ENCODE assay signal across 19 cellular contexts in genomic region chr9:134466869-134467616, GRCh38.
DNase-seq lines count a peak whose midpoint lies in the region; ATAC-seq and TF ChIP-seq lines count a peak whose summit lies in the region.
"Had no signal": no experiment of that assay in that cellular context is flagged by ENCODE, and none has a peak within 500 bp of the region (broad histone marks: within the 10 kb centered on the region; RNA-seq: fewer than 3 reads in every experiment).

No MANE protein-coding gene starts in this region.

- H3K4me3 Mint-ChIP-seq in endodermal cell, result no peak overlapping the region
- no peak overlapping the region for H3K4me3 Mint-ChIP-seq in nephron progenitor cell
- no peak overlapping the region for H3K4me3 Mint-ChIP-seq in natural killer cell treated with Interleukin-12 subunit alpha and Interleukin-12 subunit beta and Interleukin-15 and Interleukin-18, amount 100 ng/mL, for 72 hours
- H3K4me3 Mint-ChIP-seq: B cell; CD4-positive, CD25-positive, alpha-beta regulatory T cell; T-helper 1 cell treated with Interleukin-12 subunit alpha and Interleukin-12 subunit beta and Interleukin-4 antibody, amounts not matched to agents 30 μg/mL and 1 μg/mL, for 36 hours had no signal

- no peaks in the 10 kb centered on the region for H3K79me1 ChIP-seq in IMR-90 (ENCODE audit: low read depth in 1 of 2, low read length in 2 of 2)

- no peak for TF ChIP-seq POLR2A in IMR-90 (IDR thresholded peaks at IDR 0.05; ENCODE audit: low read depth, low read length)

- no peaks in the 10 kb centered on the region for H4K20me1 ChIP-seq in IMR-90 (ENCODE audit: insufficient read depth, low read length)

- H4K5ac ChIP-seq in IMR-90 (ENCODE audit: low read depth, low read length), result no peak overlapping the region

- H3K27ac ChIP-seq in IMR-90 (ENCODE audit: insufficient read depth, low read length) (no peak overlapping the region), endodermal cell (ENCODE audit: low read depth, low read length) (no peak overlapping the region)
- H3K27ac ChIP-seq: KMS-11, Peyer's patch had no signal

- H3K14ac ChIP-seq in IMR-90 (replicated peaks; ENCODE audit: low read depth, low read length), result no peak overlapping the region

- H3K18ac ChIP-seq in IMR-90 (ENCODE audit: low read depth, low read length), result no peak overlapping the region

- H2AK9ac ChIP-seq in IMR-90 (replicated peaks; ENCODE audit: low read depth, low read length, poor library complexity), result no peak overlapping the region

- H4K8ac ChIP-seq in IMR-90 (ENCODE audit: low read depth in 2 of 2, low read length in 2 of 2), result no peak overlapping the region

- ATAC-seq in IMR-90 (ENCODE audit: low read depth) (peak; percentile 56), HG03039 (IDR thresholded peaks at IDR 0.05; ENCODE audit: unreplicated experiment) (no peak)
- ATAC-seq in natural killer cell treated with Interleukin-12 subunit alpha and Interleukin-12 subunit beta and Interleukin-15 and Interleukin-18, amount 100 ng/mL, for 72 hours, result no peak

- H3K4me3 ChIP-seq in IMR-90 (ENCODE audit: insufficient read depth, low read depth, low read length) (no peak overlapping the region), endodermal cell (ENCODE audit: low read length) (no peak overlapping the region)
- H3K4me3 ChIP-seq: HAP-1, Peyer's patch had no signal

- no peak for TF ChIP-seq RAD21 in IMR-90 (IDR thresholded peaks at IDR 0.05; ENCODE audit: low read length)

- H3K4me1 Mint-ChIP-seq in endodermal cell (no peaks in the 10 kb centered on the region), nephron progenitor cell (peaks cover 14% of the 10 kb centered on the region)
- H3K4me1 Mint-ChIP-seq in natural killer cell treated with Interleukin-12 subunit alpha and Interleukin-12 subunit beta and Interleukin-15 and Interleukin-18, amount 100 ng/mL, for 72 hours (ENCODE audit: low read depth in 2 of 2), result no peaks in the 10 kb centered on the region
- H3K4me1 Mint-ChIP-seq: B cell; CD4-positive, CD25-positive, alpha-beta regulatory T cell had no signal

- H3K36me3 ChIP-seq in IMR-90 (ENCODE audit: control insufficient read depth, insufficient read depth, low read length) (no peaks in the 10 kb centered on the region), endodermal cell (ENCODE audit: control insufficient read depth, insufficient read depth, low read length) (no peaks in the 10 kb centered on the region)
- H3K36me3 ChIP-seq: HAP-1, Peyer's patch had no signal

- CTCF ChIA-PET in IMR-90 (lab: Yijun Ruan, JAX), result no interaction called here

- no peak overlapping the region for H3K56ac ChIP-seq in IMR-90 (ENCODE audit: extremely low read depth, insufficient read depth, low read length)

- H4K91ac ChIP-seq in IMR-90 (ENCODE audit: insufficient read depth, low read depth, low read length), result no peak overlapping the region

- no peak overlapping the region for H3K4me2 ChIP-seq in IMR-90 (ENCODE audit: low read depth, low read length)
- H3K4me2 ChIP-seq: KMS-11 had no signal

- no peak overlapping the region for H2BK5ac ChIP-seq in IMR-90 (ENCODE audit: low read depth, low read length, poor library complexity, severe bottlenecking)

- 60% methylated on average over 2 of the region's 20 CpGs; no CpG with 5 or more reads in 1 of the 2 experiments for WGBS in IMR-90 (ENCODE audit: extremely low coverage in 2 of 2, insufficient read length in 1 of 2), 2 experiments
- 40 to 82% methylated on average over 6 to 20 of the region's 20 CpGs for WGBS in endodermal cell (ENCODE audit: insufficient coverage in 1 of 2, insufficient read length in 1 of 2), 2 experiments

- peaks cover 4% of the 10 kb centered on the region; the same call in 1 of the 2 replicates for H3K4me1 ChIP-seq in IMR-90 (ENCODE audit: control insufficient read depth, insufficient read depth, low read length)
- no peaks in the 10 kb centered on the region for H3K4me1 ChIP-seq in endodermal cell (ENCODE audit: control insufficient read depth, insufficient read depth, low read length)
- H3K4me1 ChIP-seq: HAP-1 had no signal

- no peaks in the 10 kb centered on the region for H3K9me1 ChIP-seq in IMR-90 (ENCODE audit: insufficient read depth, low read length)

- no peak overlapping the region for H2AFZ ChIP-seq in IMR-90 (replicated peaks; ENCODE audit: low read length, poor library complexity)

- H3K4ac ChIP-seq in IMR-90 (ENCODE audit: low read depth, low read length), result no peak overlapping the region

- no peak overlapping the region for H2BK15ac ChIP-seq in IMR-90 (ENCODE audit: low read depth, low read length)

- DNase-seq in IMR-90 (no peak), RPMI8226 (peak; percentile 31), endodermal cell (peak; percentile 65), nephron progenitor cell (peak; percentile 43), hypothalamus (lab: John Stamatoyannopoulos, UW) (no peak), GM10266 (ENCODE audit: extremely low spot score) (no peak)
- DNase-seq in natural killer cell treated with Interleukin-12 subunit alpha and Interleukin-12 subunit beta and Interleukin-15 and Interleukin-18, amount 100 ng/mL, for 72 hours (ENCODE audit: low spot score), result no peak
- DNase-seq: CD4-positive, CD25-positive, alpha-beta regulatory T cell; NCI-H1048; NCI-H2081 treated with DMSO at 0.1 percent for 48 hours; NCI-H2227 treated with DMSO at 0.1 percent for 48 hours; NCI-H524; Peyer's patch; SHP77 had no signal

- in situ Hi-C loops in IMR-90 (cut with MboI; ENCODE audit: low sequenced_read_pairs), result no loop called here

- dilution Hi-C loops in IMR-90 (cut with HindIII; ENCODE audit: low sequenced_read_pairs, unreplicated experiment), result no loop called here

- no peak overlapping the region for H2BK120ac ChIP-seq in IMR-90 (ENCODE audit: low read depth, low read length)

- no peak overlapping the region for H2BK20ac ChIP-seq in IMR-90 (ENCODE audit: low read depth, low read length)

- no peak overlapping the region for H2AK5ac ChIP-seq in IMR-90 (ENCODE audit: low read depth, low read length)

- POLR2A ChIA-PET in IMR-90 (lab: Charles Lee; ENCODE audit: unreplicated experiment), result no interaction called here

- no TSS peak for BruUV-seq in IMR-90 (replicated peaks; lab: Mats Ljungman, UMichigan)

- H3K9ac ChIP-seq in IMR-90 (ENCODE audit: low read depth, low read length) (no peak overlapping the region), endodermal cell (ENCODE audit: extremely low read depth, low read length, poor library complexity, severe bottlenecking) (no peak overlapping the region)
- H3K9ac ChIP-seq: KMS-11 had no signal

- H3K36me3 Mint-ChIP-seq in endodermal cell (ENCODE audit: low read depth), result no peaks in the 10 kb centered on the region
- H3K36me3 Mint-ChIP-seq in nephron progenitor cell (ENCODE audit: low read depth), result no peaks in the 10 kb centered on the region
- no peaks in the 10 kb centered on the region for H3K36me3 Mint-ChIP-seq in natural killer cell treated with Interleukin-12 subunit alpha and Interleukin-12 subunit beta and Interleukin-15 and Interleukin-18, amount 100 ng/mL, for 72 hours
- H3K36me3 Mint-ChIP-seq: CD4-positive, CD25-positive, alpha-beta regulatory T cell had no signal

- H3K9me3 Mint-ChIP-seq in endodermal cell, result no peaks in the 10 kb centered on the region
- no peaks in the 10 kb centered on the region for H3K9me3 Mint-ChIP-seq in nephron progenitor cell
- no peaks in the 10 kb centered on the region for H3K9me3 Mint-ChIP-seq in natural killer cell treated with Interleukin-12 subunit alpha and Interleukin-12 subunit beta and Interleukin-15 and Interleukin-18, amount 100 ng/mL, for 72 hours
- H3K9me3 Mint-ChIP-seq: CD4-positive, CD25-positive, alpha-beta regulatory T cell; T-helper 1 cell treated with Interleukin-12 subunit alpha and Interleukin-12 subunit beta and Interleukin-4 antibody, amounts not matched to agents 30 μg/mL and 1 μg/mL, for 36 hours had no signal

- H3K9me3 ChIP-seq in IMR-90 (ENCODE audit: control insufficient read depth, insufficient read depth, low read length), result no peaks in the 10 kb centered on the region
- no peaks in the 10 kb centered on the region for H3K9me3 ChIP-seq in endodermal cell (ENCODE audit: control insufficient read depth, low read length)
- H3K9me3 ChIP-seq: HAP-1, Peyer's patch had no signal

- no peak overlapping the region for H3K27ac Mint-ChIP-seq in endodermal cell
- H3K27ac Mint-ChIP-seq in nephron progenitor cell, result no peak overlapping the region
- no peak overlapping the region for H3K27ac Mint-ChIP-seq in natural killer cell treated with Interleukin-12 subunit alpha and Interleukin-12 subunit beta and Interleukin-15 and Interleukin-18, amount 100 ng/mL, for 72 hours
- H3K27ac Mint-ChIP-seq: B cell; CD4-positive, CD25-positive, alpha-beta regulatory T cell; T-helper 1 cell treated with Interleukin-12 subunit alpha and Interleukin-12 subunit beta and Interleukin-4 antibody, amounts not matched to agents 30 μg/mL and 1 μg/mL, for 36 hours had no signal

- TF ChIP-seq CTCF in IMR-90 (conservative IDR thresholded peaks at IDR 0.05; ENCODE audit: low read depth, low read length) (no peak), endodermal cell (conservative IDR thresholded peaks at IDR 0.05) (no peak), nephron progenitor cell (IDR thresholded peaks at IDR 0.05) (no peak), GM10266 (IDR thresholded peaks at IDR 0.05; ENCODE audit: control insufficient read depth, insufficient read depth, low read depth, missing control alignments) (no peak)

- H3K27me3 Mint-ChIP-seq in endodermal cell (ENCODE audit: insufficient read depth) (no peaks in the 10 kb centered on the region), nephron progenitor cell (ENCODE audit: low read depth, poor library complexity) (no peaks in the 10 kb centered on the region)
- H3K27me3 Mint-ChIP-seq in natural killer cell treated with Interleukin-12 subunit alpha and Interleukin-12 subunit beta and Interleukin-15 and Interleukin-18, amount 100 ng/mL, for 72 hours, result no peaks in the 10 kb centered on the region
- H3K27me3 Mint-ChIP-seq: B cell; CD4-positive, CD25-positive, alpha-beta regulatory T cell had no signal

- no peak overlapping the region for H3K23ac ChIP-seq in IMR-90 (ENCODE audit: low read depth, low read length)

- no peaks in the 10 kb centered on the region for H3K27me3 ChIP-seq in IMR-90 (ENCODE audit: control insufficient read depth, insufficient read depth, low read length)
- H3K27me3 ChIP-seq in endodermal cell (ENCODE audit: control insufficient read depth, insufficient read depth, low read length, poor library complexity, severe bottlenecking), result no peaks in the 10 kb centered on the region
- H3K27me3 ChIP-seq: Peyer's patch had no signal

- intact Hi-C loops in IMR-90 (cut with micrococcal nuclease), result no loop called here

TF ChIP-seq in IMR-90, 13 proteins besides CTCF, POLR2A, EP300 and RAD21 (continues in another document):
- no peak for TF ChIP-seq NFE2L2 (IDR thresholded peaks at IDR 0.05; ENCODE audit: low read depth, low read length)
- TF ChIP-seq USF2 (IDR thresholded peaks at IDR 0.05; ENCODE audit: low read depth, low read length), result no peak
- no peak for TF ChIP-seq CHD1 (IDR thresholded peaks at IDR 0.05; ENCODE audit: low read depth, low read length)

Comparison
In these comparisons a context has a peak if more than half of its experiments do, and no peak if none do; other contexts are left out.
1. DNase-seq: peak in RPMI8226 (single experiment), endodermal cell (single experiment) and nephron progenitor cell (single experiment); none in IMR-90 (single experiment), hypothalamus (0 of 51), natural killer cell treated with Interleukin-12 subunit alpha and Interleukin-12 subunit beta and Interleukin-15 and Interleukin-18, amount 100 ng/mL, for 72 hours (single experiment) and GM10266 (single experiment).